In genomic region chr12:41709012-41709411, GRCh38 we compare ENCODE assay signal across 16 cellular contexts.
"Had no signal": no experiment of that assay in that cellular context is flagged by ENCODE, and none has a peak within 500 bp of the region (broad histone marks: within the 10 kb centered on the region; RNA-seq: fewer than 3 reads in every experiment).

No MANE protein-coding gene starts in this region.

- H3K9me3 ChIP-seq: body of pancreas, lower lobe of right lung, prostate gland, right atrium auricular region, tibial nerve had no signal

- DNase-seq: activated B cell treated with CpG ODN at 0.5 μM for 24 hours; activated CD4-positive, alpha-beta memory T cell treated with anti-CD3 and anti-CD28 coated beads, Interleukin-2, amount 10 ng/mL, durations not matched to agents 7 days and 5 days; activated CD4-positive, alpha-beta T cell treated with anti-CD3 and anti-CD28 coated beads for 48 hours; activated CD8-positive, alpha-beta memory T cell treated with anti-CD3 and anti-CD28 coated beads, Interleukin-2, amount 10 ng/mL, durations not matched to agents 7 days and 5 days; activated naive CD4-positive, alpha-beta T cell; activated naive CD8-positive, alpha-beta T cell treated with anti-CD3 and anti-CD28 coated beads, Interleukin-2, amount 10 ng/mL, durations not matched to agents 7 days and 5 days; activated T-cell treated with anti-CD3 and anti-CD28 coated beads, Interleukin-2, amount 50 U/mL, for 1 hour; body of pancreas; effector memory CD8-positive, alpha-beta T cell; left colon; lower lobe of right lung had no signal

- H3K27ac Mint-ChIP-seq: activated B cell treated with CpG ODN at 0.5 μM for 24 hours; activated CD4-positive, alpha-beta memory T cell treated with anti-CD3 and anti-CD28 coated beads, Interleukin-2, amount 10 ng/mL, durations not matched to agents 7 days and 5 days; activated CD8-positive, alpha-beta memory T cell treated with anti-CD3 and anti-CD28 coated beads, Interleukin-2, amount 10 ng/mL, durations not matched to agents 7 days and 5 days; activated naive CD8-positive, alpha-beta T cell treated with anti-CD3 and anti-CD28 coated beads, Interleukin-2, amount 10 ng/mL, durations not matched to agents 7 days and 5 days; activated T-helper 17 cell treated with anti-CD3 and anti-CD28 coated beads, Interleukin-2, amount 50 U/mL, for 72 hours; effector memory CD8-positive, alpha-beta T cell; stimulated activated naive CD8-positive, alpha-beta T cell treated with anti-CD3 and anti-CD28 coated beads, Interleukin-15, Interleukin-2, amounts not matched to agents 100 ng/mL and 50 ng/mL, for 24 hours had no signal

- H3K27ac ChIP-seq: lower lobe of right lung, prostate gland, right atrium auricular region had no signal

- H3K9me3 Mint-ChIP-seq: activated B cell treated with CpG ODN at 0.5 μM for 24 hours; activated CD4-positive, alpha-beta memory T cell treated with anti-CD3 and anti-CD28 coated beads, Interleukin-2, amount 10 ng/mL, durations not matched to agents 7 days and 5 days; activated naive CD8-positive, alpha-beta T cell treated with anti-CD3 and anti-CD28 coated beads, Interleukin-2, amount 10 ng/mL, durations not matched to agents 7 days and 5 days; activated T-helper 17 cell treated with anti-CD3 and anti-CD28 coated beads, Interleukin-2, amount 50 U/mL, for 72 hours; stimulated activated naive CD8-positive, alpha-beta T cell treated with anti-CD3 and anti-CD28 coated beads, Interleukin-15, Interleukin-2, amounts not matched to agents 100 ng/mL and 50 ng/mL, for 24 hours had no signal

- H3K36me3 ChIP-seq: lower lobe of right lung, prostate gland, right atrium auricular region, tibial nerve had no signal

- H3K4me3 ChIP-seq: body of pancreas, lower lobe of right lung, prostate gland, right atrium auricular region, tibial nerve had no signal

- H3K27me3 ChIP-seq: body of pancreas, right atrium auricular region, tibial nerve had no signal

- H3K36me3 Mint-ChIP-seq: activated CD8-positive, alpha-beta memory T cell treated with anti-CD3 and anti-CD28 coated beads, Interleukin-2, amount 10 ng/mL, durations not matched to agents 7 days and 5 days; activated naive CD8-positive, alpha-beta T cell treated with anti-CD3 and anti-CD28 coated beads, Interleukin-2, amount 10 ng/mL, durations not matched to agents 7 days and 5 days had no signal

- H3K27me3 Mint-ChIP-seq: activated B cell treated with CpG ODN at 0.5 μM for 24 hours; activated CD4-positive, alpha-beta memory T cell treated with anti-CD3 and anti-CD28 coated beads, Interleukin-2, amount 10 ng/mL, durations not matched to agents 7 days and 5 days; activated CD8-positive, alpha-beta memory T cell treated with anti-CD3 and anti-CD28 coated beads, Interleukin-2, amount 10 ng/mL, durations not matched to agents 7 days and 5 days; activated T-helper 17 cell treated with anti-CD3 and anti-CD28 coated beads, Interleukin-2, amount 50 U/mL, for 72 hours; effector memory CD8-positive, alpha-beta T cell had no signal

- H3K4me1 ChIP-seq: body of pancreas, lower lobe of right lung, prostate gland, right atrium auricular region had no signal

- ATAC-seq: activated CD8-positive, alpha-beta memory T cell treated with anti-CD3 and anti-CD28 coated beads, Interleukin-2, amount 10 ng/mL, durations not matched to agents 7 days and 5 days; activated T-helper 17 cell treated with anti-CD3 and anti-CD28 coated beads, Interleukin-2, amount 50 U/mL, for 72 hours; effector memory CD8-positive, alpha-beta T cell; left colon had no signal

- H3K4me3 Mint-ChIP-seq: activated B cell treated with CpG ODN at 0.5 μM for 24 hours; activated CD4-positive, alpha-beta memory T cell treated with anti-CD3 and anti-CD28 coated beads, Interleukin-2, amount 10 ng/mL, durations not matched to agents 7 days and 5 days; activated CD8-positive, alpha-beta memory T cell treated with anti-CD3 and anti-CD28 coated beads, Interleukin-2, amount 10 ng/mL, durations not matched to agents 7 days and 5 days; activated naive CD8-positive, alpha-beta T cell treated with anti-CD3 and anti-CD28 coated beads, Interleukin-2, amount 10 ng/mL, durations not matched to agents 7 days and 5 days; activated T-helper 17 cell treated with anti-CD3 and anti-CD28 coated beads, Interleukin-2, amount 50 U/mL, for 72 hours; effector memory CD8-positive, alpha-beta T cell; stimulated activated naive CD8-positive, alpha-beta T cell treated with anti-CD3 and anti-CD28 coated beads, Interleukin-15, Interleukin-2, amounts not matched to agents 100 ng/mL and 50 ng/mL, for 24 hours had no signal

- H3K4me1 Mint-ChIP-seq: activated B cell treated with CpG ODN at 0.5 μM for 24 hours; activated CD4-positive, alpha-beta memory T cell treated with anti-CD3 and anti-CD28 coated beads, Interleukin-2, amount 10 ng/mL, durations not matched to agents 7 days and 5 days; activated CD8-positive, alpha-beta memory T cell treated with anti-CD3 and anti-CD28 coated beads, Interleukin-2, amount 10 ng/mL, durations not matched to agents 7 days and 5 days; activated naive CD8-positive, alpha-beta T cell treated with anti-CD3 and anti-CD28 coated beads, Interleukin-2, amount 10 ng/mL, durations not matched to agents 7 days and 5 days; activated T-helper 17 cell treated with anti-CD3 and anti-CD28 coated beads, Interleukin-2, amount 50 U/mL, for 72 hours had no signal
